ENCODE assay signal across 8 cellular contexts in the genomic region with DNA sequence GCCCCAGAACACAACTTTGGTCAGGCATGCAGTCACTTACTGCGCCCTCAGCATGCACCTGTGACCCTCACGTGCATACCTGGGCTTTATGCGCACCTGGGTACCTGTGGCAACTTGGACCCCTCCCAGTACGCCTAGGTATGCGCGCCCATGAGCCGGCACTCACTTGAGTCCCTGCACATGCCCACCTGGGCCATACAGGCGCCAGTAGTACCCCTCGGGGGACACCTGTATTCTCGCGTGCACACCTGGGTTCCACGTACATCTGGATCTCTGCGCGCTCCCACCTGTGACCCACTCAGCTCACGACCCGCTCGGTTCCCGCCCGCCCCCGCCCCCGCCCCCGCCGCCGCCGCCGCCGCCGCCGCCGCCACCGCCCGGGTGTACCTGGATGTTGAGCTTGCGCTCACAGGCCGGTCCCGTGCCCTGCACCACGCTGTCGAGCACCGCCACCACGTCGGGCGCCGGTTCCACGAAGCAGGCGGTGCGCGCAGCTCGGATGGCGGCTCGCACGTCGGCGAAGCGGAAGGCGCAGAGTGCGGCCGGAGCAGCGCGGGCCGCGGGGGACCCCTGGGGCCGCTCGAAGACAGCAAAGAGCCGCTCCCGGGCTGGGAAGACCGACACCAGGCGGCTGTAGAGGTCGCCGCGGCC. TPM values are rescaled to one million over a fixed set of nuclear protein-coding genes. Genes with fewer than 3 reads are reported as not detected.
A peak's percentile ranks its signal among the peaks of the same experiment; 100 is the strongest.
DNase-seq lines count a peak whose midpoint lies in the region; ATAC-seq and TF ChIP-seq lines count a peak whose summit lies in the region.

No MANE protein-coding gene starts in this region.

- no peaks in the 10 kb centered on the region for H3K9me3 Mint-ChIP-seq in activated naive CD4-positive, alpha-beta T cell treated with anti-CD3 and anti-CD28 coated beads, Interleukin-2, amount 50 U/mL, for 72 hours

- H3K36me3 Mint-ChIP-seq in activated naive CD4-positive, alpha-beta T cell treated with anti-CD3 and anti-CD28 coated beads, Interleukin-2, amount 50 U/mL, for 72 hours: peaks cover 0 to 6% of the 10 kb centered on the region in 2 donors

- TF ChIP-seq CTCF in breast epithelium (IDR thresholded peaks at IDR 0.05) (no peak), upper lobe of left lung (IDR thresholded peaks at IDR 0.05) (no peak)

- WGBS in mesodermal cell (ENCODE audit: insufficient coverage in 2 of 2), 2 experiments: 3 to 4% methylated on average over 46 to 51 of the region's 69 CpGs
- WGBS in upper lobe of left lung, 2 donors: 6 to 40% methylated on average over 1 to 32 of the region's 69 CpGs

- no peaks in the 10 kb centered on the region for H3K27me3 ChIP-seq in breast epithelium
- no peaks in the 10 kb centered on the region for H3K27me3 ChIP-seq in upper lobe of left lung

- H3K36me3 ChIP-seq in breast epithelium: no peaks in the 10 kb centered on the region
- peaks cover 32% of the 10 kb centered on the region for H3K36me3 ChIP-seq in mesodermal cell (ENCODE audit: control insufficient read depth, insufficient read depth, low read length)
- no peaks in the 10 kb centered on the region for H3K36me3 ChIP-seq in upper lobe of left lung

- H3K27ac Mint-ChIP-seq in activated naive CD4-positive, alpha-beta T cell treated with anti-CD3 and anti-CD28 coated beads, Interleukin-2, amount 50 U/mL, for 72 hours: no peak overlapping the region

- H3K27ac ChIP-seq in breast epithelium (peak overlapping the region; percentile 56 to 95), mesodermal cell (ENCODE audit: low read depth, low read length, severe bottlenecking) (peak overlapping the region; percentile 64), upper lobe of left lung (peak overlapping the region; percentile 92 to 95 (median 94))

- peak; percentile 24 for DNase-seq in activated naive CD4-positive, alpha-beta T cell treated with Interleukin-2 at 50 U/mL for 16 hours
- no peak for DNase-seq in activated naive CD4-positive, alpha-beta T cell treated with anti-CD3 and anti-CD28 coated beads, Interleukin-2, amount 50 U/mL, for 72 hours (ENCODE audit: low spot score in 2 of 2)
- DNase-seq in breast epithelium (ENCODE audit: low spot score in 2 of 2): no peak
- DNase-seq in upper lobe of left lung: no peak
- no peak for DNase-seq in NCI-H2081 treated with DMSO at 0.1 percent for 48 hours (lab: John Stamatoyannopoulos, UW)
- DNase-seq in ureter (ENCODE audit: low spot score): no peak
- no peak for DNase-seq in ecto neural progenitor cell (ENCODE audit: low spot score)

- TF ChIP-seq EP300 in upper lobe of left lung (IDR thresholded peaks at IDR 0.05): no peak

- H3K9me3 ChIP-seq in breast epithelium (no peaks in the 10 kb centered on the region), mesodermal cell (ENCODE audit: control insufficient read depth, low read length) (no peaks in the 10 kb centered on the region), upper lobe of left lung (no peaks in the 10 kb centered on the region)

- H3K4me1 ChIP-seq in breast epithelium: peaks cover 6 to 8% of the 10 kb centered on the region in 2 donors
- peaks cover 49% of the 10 kb centered on the region for H3K4me1 ChIP-seq in mesodermal cell (ENCODE audit: control insufficient read depth, insufficient read depth, low read length, poor library complexity, severe bottlenecking)
- peaks cover 73 to 91% (median 77%) of the 10 kb centered on the region in 4 donors for H3K4me1 ChIP-seq in upper lobe of left lung

- no peak for ATAC-seq in activated naive CD4-positive, alpha-beta T cell treated with anti-CD3 and anti-CD28 coated beads, Interleukin-2, amount 50 U/mL, for 72 hours
- ATAC-seq in upper lobe of left lung (ENCODE audit: low FRiP score in 2 of 2): no peak

- H3K4me3 ChIP-seq in breast epithelium (peak overlapping the region; percentile 59 to 78 (median 73)), mesodermal cell (ENCODE audit: extremely low read depth, insufficient read depth, low read length, poor library complexity, severe bottlenecking) (peak overlapping the region; percentile 71), upper lobe of left lung (peak overlapping the region; percentile 16 to 85 (median 72))

- intact Hi-C loops in breast epithelium (cut with DNase I; ENCODE audit: low total_unique reads): no loop called here

- TF ChIP-seq POLR2A in breast epithelium (IDR thresholded peaks at IDR 0.05): no peak
- no peak for TF ChIP-seq POLR2A in upper lobe of left lung (IDR thresholded peaks at IDR 0.05)

RNA-seq across cellular contexts. Expression of gene PLXND1, which starts 1.4 kb away (rescaled TPM):
- 1 to 10 TPM; 3.5 to 5.7 TPM for total RNA-seq in activated naive CD4-positive, alpha-beta T cell treated with anti-CD3 and anti-CD28 coated beads, Interleukin-2, amount 50 U/mL, for 72 hours
- 100 to 1,000 TPM in 2 of 3 donors, 10 to 100 TPM in 1; 53.6 to 187 (median 118) TPM for total RNA-seq in breast epithelium
- polyA plus RNA-seq in mesodermal cell (2013, experiment 1 of 2): 443 TPM
- 298 TPM for polyA plus RNA-seq in mesodermal cell (2013, experiment 2 of 2)
- 100 to 1,000 TPM in 5 of 6 donors, 10 to 100 TPM in 1; 95.3 to 607 (median 227) TPM for total RNA-seq in upper lobe of left lung
- total RNA-seq in ureter: 138 TPM

Comparison
In these comparisons a context has a peak if more than half of its experiments do, and no peak if none do; other contexts are left out.
1. RNA of gene PLXND1, which starts 1.4 kb away (total RNA-seq): 95.3 to 607 TPM in upper lobe of left lung, 138 TPM in ureter (single experiment) and 53.6 to 187 TPM in breast epithelium; 3.5 to 5.7 TPM in activated naive CD4-positive, alpha-beta T cell treated with anti-CD3 and anti-CD28 coated beads, Interleukin-2, amount 50 U/mL, for 72 hours; every median in the first group is over 4 times any median in the second.
2. Peak in every context shown above with its lines, with median percentiles within 50 percentile points of each other: H3K27ac ChIP-seq and H3K4me3 ChIP-seq.